Comparison of ENCODE assay signal across 9 cellular contexts in the genomic region with DNA sequence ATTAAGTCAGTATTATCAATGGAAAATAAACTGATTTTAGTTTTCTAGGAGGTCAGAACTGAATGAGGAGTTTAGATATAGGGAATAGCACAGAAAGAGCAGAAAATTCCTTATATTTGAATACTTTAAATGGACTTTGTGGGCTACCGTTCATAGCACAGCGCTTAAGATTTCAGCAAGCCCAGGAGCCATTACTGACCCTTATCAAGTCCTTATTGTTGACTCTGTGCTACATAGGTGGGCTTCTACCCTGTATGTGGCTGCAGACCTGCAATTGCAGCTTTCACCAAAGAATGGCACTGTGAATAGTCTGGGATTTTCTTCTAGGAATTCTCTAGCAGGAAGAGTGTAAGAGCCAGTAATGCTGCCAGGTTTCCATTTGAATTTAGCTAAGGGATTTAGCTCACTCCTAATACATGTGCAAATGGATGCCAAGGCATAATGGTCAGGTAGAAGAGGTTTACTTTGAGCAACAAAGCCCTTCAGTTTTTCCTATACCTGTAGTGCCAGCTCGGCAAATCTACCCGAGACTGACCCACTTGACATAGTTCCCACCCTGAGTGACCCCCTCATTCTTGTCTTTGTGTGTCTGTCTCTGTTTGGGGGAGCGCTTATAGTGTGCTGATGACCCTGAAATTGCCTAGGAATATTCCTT. TPM values are rescaled to one million over a fixed set of nuclear protein-coding genes. Genes with fewer than 3 reads are reported as not detected.
DNase-seq lines count a peak whose midpoint lies in the region; ATAC-seq and TF ChIP-seq lines count a peak whose summit lies in the region.
"Had no signal": no experiment of that assay in that cellular context is flagged by ENCODE, and none has a peak within 500 bp of the region (broad histone marks: within the 10 kb centered on the region; RNA-seq: fewer than 3 reads in every experiment).

No MANE protein-coding gene starts in this region.

- no peaks in the 10 kb centered on the region for H3K9me3 ChIP-seq in right cardiac atrium (ENCODE audit: control insufficient read depth, low read length)
- no peaks in the 10 kb centered on the region for H3K9me3 ChIP-seq in muscle layer of duodenum (ENCODE audit: control insufficient read depth in 1 of 2, low read length in 2 of 2)
- no peaks in the 10 kb centered on the region for H3K9me3 ChIP-seq in vagina

- no peak for TF ChIP-seq CTCF in vagina (IDR thresholded peaks at IDR 0.05)

- H3K36me3 ChIP-seq in muscle layer of duodenum (ENCODE audit: control insufficient read depth in 1 of 2, insufficient read depth in 2 of 2, low read length in 2 of 2) (peaks cover 20 to 34% of the 10 kb centered on the region in 2 donors), vagina (peaks cover 0 to 20% of the 10 kb centered on the region in 2 donors)

- peak; percentile 6 for ATAC-seq in Right ventricle myocardium superior (ENCODE audit: poor library complexity)
- no peak for ATAC-seq in left cardiac atrium
- no peak for ATAC-seq in right cardiac atrium
- ATAC-seq in HG02973 (IDR thresholded peaks at IDR 0.05; ENCODE audit: unreplicated experiment): no peak
- ATAC-seq in HG02610 (IDR thresholded peaks at IDR 0.05; ENCODE audit: unreplicated experiment): no peak

- H3K27ac ChIP-seq in right cardiac atrium (ENCODE audit: low read length) (peak overlapping the region; percentile 33), muscle layer of duodenum (ENCODE audit: low read length) (peak overlapping the region; percentile 95), vagina (peak overlapping the region; percentile 12)
- H3K27ac ChIP-seq: SK-N-MC had no signal

- WGBS in right cardiac atrium: 74% methylated on average over 5 of the region's 5 CpGs

- no peaks in the 10 kb centered on the region for H3K27me3 ChIP-seq in right cardiac atrium (ENCODE audit: control insufficient read depth, insufficient read depth)
- H3K27me3 ChIP-seq in muscle layer of duodenum (ENCODE audit: low read depth, low read length): no peaks in the 10 kb centered on the region
- no peaks in the 10 kb centered on the region for H3K27me3 ChIP-seq in vagina

- DNase-seq in Right ventricle myocardium superior (no peak), left cardiac atrium (no peak), right cardiac atrium (no peak), vagina (ENCODE audit: extremely low spot score in 2 of 2) (no peak), SKM-1 treated with dmso at 0.1 percent for 144 hours (lab: John Stamatoyannopoulos, UW; ENCODE audit: unreplicated experiment) (no peak)

- peaks cover 1% of the 10 kb centered on the region for H3K4me1 ChIP-seq in right cardiac atrium (ENCODE audit: control insufficient read depth, insufficient read depth, low read length)
- peaks cover 22 to 53% of the 10 kb centered on the region in 2 donors for H3K4me1 ChIP-seq in muscle layer of duodenum (ENCODE audit: control insufficient read depth in 1 of 2, insufficient read depth in 2 of 2, low read length in 2 of 2)
- H3K4me1 ChIP-seq in vagina: peaks cover 30% of the 10 kb centered on the region

- H3K4me3 ChIP-seq in right cardiac atrium (ENCODE audit: low read length) (no peak overlapping the region), muscle layer of duodenum (ENCODE audit: low read depth in 1 of 2, low read length in 2 of 2) (peak overlapping the region; percentile 20 to 61), vagina (no peak overlapping the region)
- H3K4me3 ChIP-seq: SK-N-MC had no signal

- no peak for TF ChIP-seq POLR2A in vagina (IDR thresholded peaks at IDR 0.05)

- intact Hi-C loops in Right ventricle myocardium superior (cut with DNase I) (loop anchor here (5.0 kb wide), 1 partner anchor 105 kb away; a partner anchor contains a TSS), left cardiac atrium (cut with DNase I) (loop anchor here (2.0 to 5.0 kb wide), 2 partner anchors 50 to 104 kb away; a partner anchor contains a TSS), right cardiac atrium (cut with DNase I) (loop anchor here in 3 of 4 donors (5.0 to 10.0 kb wide), 2 partner anchors 48 to 105 kb away; a partner anchor contains a TSS), vagina (cut with DNase I) (no loop called here)

RNA-seq across cellular contexts. Expression of a gene that starts 42.5 kb away (rescaled TPM):
- total RNA-seq in Right ventricle myocardium superior (154 TPM), left cardiac atrium (100 to 1,000 TPM in 1 of 2 donors, 10 to 100 TPM in 1; 98.7 to 130 TPM), right cardiac atrium (100 to 1,000 TPM in 2 of 4 donors, 10 to 100 TPM in 2; 91.4 to 117 (median 102) TPM), vagina (19.4 TPM)
- 53.7 TPM for polyA plus RNA-seq in right cardiac atrium

RNA-seq across cellular contexts. Expression of a gene that starts 45.5 kb away (rescaled TPM):
- total RNA-seq in Right ventricle myocardium superior: 19.3 TPM
- total RNA-seq in left cardiac atrium: 10 to 100 TPM; 19.5 to 28.1 TPM
- 10 to 100 TPM; 23.1 to 34.8 (median 26.3) TPM for total RNA-seq in right cardiac atrium
- polyA plus RNA-seq in right cardiac atrium: 9.1 TPM
- 36.8 TPM for total RNA-seq in vagina

Comparison
In these comparisons a context has a peak if more than half of its experiments do, and no peak if none do; other contexts are left out.
1. H3K27ac ChIP-seq: peak in every context shown above with its lines; median percentile 95 in muscle layer of duodenum; 33 in right cardiac atrium; 12 in vagina.
2. H3K4me3 ChIP-seq: peak in muscle layer of duodenum (2 of 2); none in right cardiac atrium (single experiment) and vagina (0 of 2).